ENCODE assay signal across 12 cellular contexts in genomic region chr3:98600412-98601095, GRCh38. TPM values are rescaled to one million over a fixed set of nuclear protein-coding genes. Genes with fewer than 3 reads are reported as not detected.
A peak's percentile ranks its signal among the peaks of the same experiment; 100 is the strongest.
DNase-seq lines count a peak whose midpoint lies in the region; ATAC-seq lines count a peak whose summit lies in the region.
"Had no signal": no experiment of that assay in that cellular context is flagged by ENCODE, and none has a peak within 500 bp of the region (broad histone marks: within the 10 kb centered on the region; RNA-seq: fewer than 3 reads in every experiment).

No MANE protein-coding gene starts in this region.

- H3K36me3 ChIP-seq in SJCRH30: no peaks in the 10 kb centered on the region

- no peaks in the 10 kb centered on the region for H3K4me1 ChIP-seq in SJCRH30

- ATAC-seq in GM19025 (IDR thresholded peaks at IDR 0.05; ENCODE audit: low read depth, unreplicated experiment): peak; percentile 56
- ATAC-seq in GM21723 (IDR thresholded peaks at IDR 0.05; ENCODE audit: unreplicated experiment): peak; percentile 46
- ATAC-seq in HG03139 (IDR thresholded peaks at IDR 0.05; ENCODE audit: unreplicated experiment): peak; percentile 45
- peak; percentile 51 for ATAC-seq in left lobe of liver

- no peaks in the 10 kb centered on the region for H3K27me3 ChIP-seq in SJCRH30

- DNase-seq in left lobe of liver (ENCODE audit: low spot score) (no peak), HUDEP-2 (lab: John Stamatoyannopoulos, UW; ENCODE audit: unreplicated experiment in 76 of 76) (no peak), SJCRH30 (no peak)
- no peak for DNase-seq in activated effector memory CD4-positive, alpha-beta T cell treated with anti-CD3 and anti-CD28 coated beads, Interleukin-2, amount 50 U/mL, for 16 hours
- no peak for DNase-seq in activated T-cell treated with anti-CD3 and anti-CD28 coated beads, Interleukin-2, amount 50 U/mL, for 48 hours
- DNase-seq: Karpas-422; NCI-H2171 treated with DMSO at 0.1 percent for 48 hours; stimulated activated CD4-positive, alpha-beta T cell treated with anti-CD3 and anti-CD28 coated beads, Interleukin-15, amount 100 ng/mL, for 24 hours had no signal

- H3K27ac ChIP-seq in SJCRH30: no peak overlapping the region
- H3K27ac ChIP-seq: RWPE1 had no signal

- H3K9me3 ChIP-seq in SJCRH30 (replicated peaks): no peaks in the 10 kb centered on the region

- H3K4me3 ChIP-seq in SJCRH30: no peak overlapping the region

RNA-seq across cellular contexts. Expression of gene CPOX, which starts 7.1 kb away (rescaled TPM):
- total RNA-seq in left lobe of liver: 34.1 TPM
- total RNA-seq in SJCRH30 (2014; rRNA removed; shearing (Covaris generic)): 25.3 and 28.3 TPM in 2 replicates
